Comparison of ENCODE assay signal across 24 cellular contexts in genomic region chr6:53441761-53442160, GRCh38.
DNase-seq lines count a peak whose midpoint lies in the region; ATAC-seq, FAIRE-seq and TF ChIP-seq lines count a peak whose summit lies in the region.
"Had no signal": no experiment of that assay in that cellular context is flagged by ENCODE, and none has a peak within 500 bp of the region (broad histone marks: within the 10 kb centered on the region; RNA-seq: fewer than 3 reads in every experiment).

No MANE protein-coding gene starts in this region.

- H3K4me1 Mint-ChIP-seq in stimulated activated naive CD8-positive, alpha-beta T cell treated with anti-CD3 and anti-CD28 coated beads, Interleukin-15, amount 100 ng/mL, for 72 hours: peaks cover 10% of the 10 kb centered on the region
- H3K4me1 Mint-ChIP-seq: endodermal cell had no signal

- H3K4me3 Mint-ChIP-seq in stimulated activated naive CD8-positive, alpha-beta T cell treated with anti-CD3 and anti-CD28 coated beads, Interleukin-15, amount 100 ng/mL, for 72 hours: no peak overlapping the region
- H3K4me3 Mint-ChIP-seq: activated naive CD4-positive, alpha-beta T cell treated with anti-CD3 and anti-CD28 coated beads for 36 hours; activated T-cell treated with anti-CD3 and anti-CD28 coated beads, Interleukin-2, amount 50 U/mL, for 4 hours; B cell; endodermal cell; mesothelial cell of epicardium; nephron progenitor cell; stimulated activated naive B cell treated with anti-CD40 and anti-IgM and Interleukin-4, amounts not matched to agents 10 μg/mL and 1 μg/mL and 100 μg/mL, for 72 hours had no signal

- H3K27me3 Mint-ChIP-seq in stimulated activated naive CD8-positive, alpha-beta T cell treated with anti-CD3 and anti-CD28 coated beads, Interleukin-15, amount 100 ng/mL, for 72 hours: no peaks in the 10 kb centered on the region
- H3K27me3 Mint-ChIP-seq: B cell; stimulated activated naive B cell treated with anti-CD40 and anti-IgM and Interleukin-4, amounts not matched to agents 10 μg/mL and 1 μg/mL and 100 μg/mL, for 72 hours had no signal

- ATAC-seq in stimulated activated naive CD8-positive, alpha-beta T cell treated with anti-CD3 and anti-CD28 coated beads, Interleukin-15, amount 100 ng/mL, for 72 hours: no peak
- no peak for ATAC-seq in left colon
- ATAC-seq: heart right ventricle, psoas muscle had no signal

- H3K36me3 ChIP-seq in bronchial epithelial cell (ENCODE audit: control insufficient read depth, insufficient read depth, low read length): no peaks in the 10 kb centered on the region
- H3K36me3 ChIP-seq: ascending aorta, heart right ventricle, left ventricle myocardium inferior, thoracic aorta had no signal

- FAIRE-seq in bronchial epithelial cell (lab: Jason Lieb, UNC): no peak
- FAIRE-seq: H1 had no signal

- H3K9me3 Mint-ChIP-seq in stimulated activated naive CD8-positive, alpha-beta T cell treated with anti-CD3 and anti-CD28 coated beads, Interleukin-15, amount 100 ng/mL, for 72 hours: no peaks in the 10 kb centered on the region
- H3K9me3 Mint-ChIP-seq: activated naive CD4-positive, alpha-beta T cell treated with anti-CD3 and anti-CD28 coated beads for 36 hours; activated T-cell treated with anti-CD3 and anti-CD28 coated beads, Interleukin-2, amount 50 U/mL, for 4 hours; endodermal cell; mesothelial cell of epicardium; nephron progenitor cell; stimulated activated naive B cell treated with anti-CD40 and anti-IgM and Interleukin-4, amounts not matched to agents 10 μg/mL and 1 μg/mL and 100 μg/mL, for 72 hours had no signal

- intact Hi-C loops in left colon (cut with DNase I, micrococcal nuclease): no loop called here

- DNase-seq in LHCN-M2 (ENCODE audit: low read depth) (peak; percentile 7), bronchial epithelial cell (ENCODE audit: low read depth) (peak; percentile 39), iris pigment epithelial cell (ENCODE audit: low read depth) (peak; percentile 72), pons (ENCODE audit: low spot score) (no peak), hypothalamus (lab: John Stamatoyannopoulos, UW) (no peak), left colon (no peak)
- DNase-seq in stimulated activated naive CD8-positive, alpha-beta T cell treated with anti-CD3 and anti-CD28 coated beads, Interleukin-15, amount 100 ng/mL, for 72 hours: no peak
- DNase-seq: activated T-cell treated with anti-CD3 and anti-CD28 coated beads, Interleukin-2, amount 50 U/mL, for 4 hours; endodermal cell; heart right ventricle; left ventricle myocardium inferior; NCI-H1105; NCI-H2029; nephron progenitor cell; psoas muscle; SHP77; stimulated activated CD4-positive, alpha-beta T cell treated with anti-CD3 and anti-CD28 coated beads, Interleukin-2, amount 100 ng/mL, for 48 hours; stimulated activated naive B cell treated with anti-CD40 and anti-IgM and Interleukin-4, amounts not matched to agents 10 μg/mL and 1 μg/mL and 100 μg/mL, for 72 hours had no signal

- no peaks in the 10 kb centered on the region for H3K27me3 ChIP-seq in bronchial epithelial cell (ENCODE audit: control insufficient read depth, insufficient read depth, low read length)
- H3K27me3 ChIP-seq: ascending aorta, heart right ventricle had no signal

- TF ChIP-seq CTCF in bronchial epithelial cell (IDR thresholded peaks at IDR 0.05; ENCODE audit: insufficient read depth, low read length, severe bottlenecking): no peak

- no peak overlapping the region for H3K4me3 ChIP-seq in bronchial epithelial cell (ENCODE audit: low read depth, low read length)
- H3K4me3 ChIP-seq: ascending aorta, heart right ventricle, left ventricle myocardium inferior, psoas muscle, thoracic aorta had no signal

- no peak overlapping the region for H3K27ac Mint-ChIP-seq in stimulated activated naive CD8-positive, alpha-beta T cell treated with anti-CD3 and anti-CD28 coated beads, Interleukin-15, amount 100 ng/mL, for 72 hours
- H3K27ac Mint-ChIP-seq: activated naive CD4-positive, alpha-beta T cell treated with anti-CD3 and anti-CD28 coated beads for 36 hours; B cell; endodermal cell; mesothelial cell of epicardium; nephron progenitor cell; stimulated activated naive B cell treated with anti-CD40 and anti-IgM and Interleukin-4, amounts not matched to agents 10 μg/mL and 1 μg/mL and 100 μg/mL, for 72 hours had no signal

Comparison
In these comparisons a context has a peak if more than half of its experiments do, and no peak if none do; other contexts are left out.
1. DNase-seq: peak in LHCN-M2 (single experiment), bronchial epithelial cell (single experiment) and iris pigment epithelial cell (single experiment); none in pons (single experiment), stimulated activated naive CD8-positive, alpha-beta T cell treated with anti-CD3 and anti-CD28 coated beads, Interleukin-15, amount 100 ng/mL, for 72 hours (0 of 2), hypothalamus (0 of 51) and left colon (0 of 2).